ENCODE assay signal across 9 cellular contexts in genomic region chr2:79860233-79861058, GRCh38.
DNase-seq lines count a peak whose midpoint lies in the region; ATAC-seq and TF ChIP-seq lines count a peak whose summit lies in the region.
"Had no signal": no experiment of that assay in that cellular context is flagged by ENCODE, and none has a peak within 500 bp of the region (broad histone marks: within the 10 kb centered on the region; RNA-seq: fewer than 3 reads in every experiment).

No MANE protein-coding gene starts in this region.

- H3K27ac ChIP-seq in VCaP: no peak overlapping the region
- H3K27ac ChIP-seq in effector memory CD4-positive, alpha-beta T cell (ENCODE audit: insufficient read depth, low read length, poor library complexity, severe bottlenecking): no peak overlapping the region
- H3K27ac ChIP-seq: skin epidermis had no signal

- H3K36me3 ChIP-seq in effector memory CD4-positive, alpha-beta T cell (ENCODE audit: control insufficient read depth, insufficient read depth, low read length): no peaks in the 10 kb centered on the region

- no peaks in the 10 kb centered on the region for H3K27me3 Mint-ChIP-seq in activated CD4-positive, alpha-beta T cell treated with anti-CD3 and anti-CD28 coated beads, Interleukin-2, amount 10 ng/mL, durations not matched to agents 7 days and 5 days

- H3K9me3 ChIP-seq in effector memory CD4-positive, alpha-beta T cell (ENCODE audit: control insufficient read depth, low read length): no peaks in the 10 kb centered on the region

- no peak overlapping the region for H3K4me3 Mint-ChIP-seq in activated CD4-positive, alpha-beta T cell treated with anti-CD3 and anti-CD28 coated beads, Interleukin-2, amount 10 ng/mL, durations not matched to agents 7 days and 5 days

- peak; percentile 86 for TF ChIP-seq CTCF in VCaP (conservative IDR thresholded peaks at IDR 0.05)

- in situ Hi-C loops in Caki2 (cut with HindIII; ENCODE audit: low pct_unique_long_range_greater_than_20kb, low sequenced_read_pairs): no loop called here

- no peaks in the 10 kb centered on the region for H3K4me1 Mint-ChIP-seq in activated CD4-positive, alpha-beta T cell treated with anti-CD3 and anti-CD28 coated beads, Interleukin-2, amount 10 ng/mL, durations not matched to agents 7 days and 5 days

- CTCF ChIA-PET in activated CD4-positive, alpha-beta T cell treated with anti-CD3 and anti-CD28 coated beads, Interleukin-2, amount 10 ng/mL, durations not matched to agents 7 days and 5 days (lab: Charles Lee): no interaction called here

- POLR2A ChIA-PET in activated CD4-positive, alpha-beta T cell treated with anti-CD3 and anti-CD28 coated beads, Interleukin-2, amount 10 ng/mL, durations not matched to agents 7 days and 5 days (lab: Charles Lee): no interaction called here

- no peaks in the 10 kb centered on the region for H3K9me3 Mint-ChIP-seq in activated CD4-positive, alpha-beta T cell treated with anti-CD3 and anti-CD28 coated beads, Interleukin-2, amount 10 ng/mL, durations not matched to agents 7 days and 5 days

- no peak overlapping the region for H3K4me3 ChIP-seq in effector memory CD4-positive, alpha-beta T cell (ENCODE audit: insufficient read depth, low read depth, low read length, poor library complexity, severe bottlenecking)
- H3K4me3 ChIP-seq: skin epidermis had no signal

- H3K36me3 Mint-ChIP-seq in activated CD4-positive, alpha-beta T cell treated with anti-CD3 and anti-CD28 coated beads, Interleukin-2, amount 10 ng/mL, durations not matched to agents 7 days and 5 days (ENCODE audit: low read depth): no peaks in the 10 kb centered on the region

- no peak overlapping the region for H3K27ac Mint-ChIP-seq in activated CD4-positive, alpha-beta T cell treated with anti-CD3 and anti-CD28 coated beads, Interleukin-2, amount 10 ng/mL, durations not matched to agents 7 days and 5 days

- DNase-seq in Caki2 (ENCODE audit: low read depth) (peak; percentile 23), KG1 (lab: John Stamatoyannopoulos, UW) (peak; percentile 7), medulla oblongata (ENCODE audit: extremely low spot score) (peak; percentile 74)
- no peak for DNase-seq in effector memory CD4-positive, alpha-beta T cell
- no peak for DNase-seq in activated CD4-positive, alpha-beta T cell treated with anti-CD3 and anti-CD28 coated beads, Interleukin-2, amount 10 ng/mL, durations not matched to agents 7 days and 5 days

- ATAC-seq in GM19395 (IDR thresholded peaks at IDR 0.05; ENCODE audit: unreplicated experiment) (no peak), HG03460 (IDR thresholded peaks at IDR 0.05; ENCODE audit: unreplicated experiment) (no peak)

- no peaks in the 10 kb centered on the region for H3K27me3 ChIP-seq in effector memory CD4-positive, alpha-beta T cell (replicated peaks; ENCODE audit: control insufficient read depth, insufficient read depth, low read length, poor library complexity, severe bottlenecking)

- H3K4me1 ChIP-seq in effector memory CD4-positive, alpha-beta T cell (ENCODE audit: control insufficient read depth, insufficient read depth, low read length, poor library complexity, severe bottlenecking): no peaks in the 10 kb centered on the region

Comparison
In these comparisons a context has a peak if more than half of its experiments do, and no peak if none do; other contexts are left out.
1. DNase-seq: peak in Caki2 (single experiment), KG1 (single experiment) and medulla oblongata (single experiment); none in effector memory CD4-positive, alpha-beta T cell (0 of 3) and activated CD4-positive, alpha-beta T cell treated with anti-CD3 and anti-CD28 coated beads, Interleukin-2, amount 10 ng/mL, durations not matched to agents 7 days and 5 days (single experiment).